10 cellular contexts compared by ENCODE assay signal in the genomic region with DNA sequence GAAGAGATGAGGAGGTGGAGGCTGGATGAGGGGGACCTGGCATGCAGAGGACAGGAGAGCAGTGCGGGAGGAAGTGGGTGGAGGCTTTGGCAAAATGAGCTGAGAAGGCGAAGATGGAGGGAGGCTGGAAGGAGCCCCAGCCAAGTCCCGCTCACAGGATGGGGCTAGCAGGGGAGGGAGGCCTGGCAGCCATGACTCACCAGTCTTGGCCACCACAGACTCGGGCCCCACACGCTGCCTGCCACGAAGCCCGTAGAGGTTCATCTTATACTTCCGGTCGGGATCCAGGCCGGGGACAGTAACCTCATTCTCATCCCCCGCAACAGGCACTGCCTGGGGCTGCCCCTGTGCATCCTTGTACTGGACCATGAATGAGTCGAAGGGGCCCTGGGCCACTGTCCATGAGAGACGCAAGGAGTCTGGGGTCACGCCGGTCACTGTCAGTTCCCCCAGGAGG. TPM values are rescaled to one million over a fixed set of nuclear protein-coding genes. Genes with fewer than 3 reads are reported as not detected.
DNase-seq lines count a peak whose midpoint lies in the region; ATAC-seq and TF ChIP-seq lines count a peak whose summit lies in the region.
"Had no signal": no experiment of that assay in that cellular context is flagged by ENCODE, and none has a peak within 500 bp of the region (broad histone marks: within the 10 kb centered on the region; RNA-seq: fewer than 3 reads in every experiment).

No MANE protein-coding gene starts in this region.

- H3K27me3 Mint-ChIP-seq in stimulated activated naive B cell treated with anti-CD40 and anti-IgM and Interleukin-4, amounts not matched to agents 10 μg/mL and 1 μg/mL and 100 μg/mL, for 72 hours, result peaks cover 59 to 60% of the 10 kb centered on the region in 2 donors

- H3K36me3 Mint-ChIP-seq in stimulated activated naive B cell treated with anti-CD40 and anti-IgM and Interleukin-4, amounts not matched to agents 10 μg/mL and 1 μg/mL and 100 μg/mL, for 72 hours, result no peaks in the 10 kb centered on the region

- no peaks in the 10 kb centered on the region for H3K9me3 Mint-ChIP-seq in stimulated activated naive B cell treated with anti-CD40 and anti-IgM and Interleukin-4, amounts not matched to agents 10 μg/mL and 1 μg/mL and 100 μg/mL, for 72 hours

- H3K36me3 ChIP-seq in adrenal gland (replicated peaks in 1 of 2), result no peaks in the 10 kb centered on the region
- peaks cover 13 to 54% (median 46%) of the 10 kb centered on the region in 3 donors for H3K36me3 ChIP-seq in tibial artery

- no peak for TF ChIP-seq CTCF in adrenal gland (IDR thresholded peaks at IDR 0.05)
- no peak for TF ChIP-seq CTCF in tibial artery (IDR thresholded peaks at IDR 0.05)

- H3K4me3 ChIP-seq in adrenal gland (no peak overlapping the region), tibial artery (no peak overlapping the region)
- H3K4me3 ChIP-seq: skin epidermis had no signal

- H3K27ac ChIP-seq in adrenal gland (peak overlapping the region in 3 of 5 donors; percentile 40 to 87 (median 62)), tibial artery (peak overlapping the region; percentile 67 to 70)

- intact Hi-C loops in adrenal gland (cut with DNase I), result no loop called here
- intact Hi-C loops in tibial artery (cut with DNase I; ENCODE audit: low total_unique reads), result no loop called here

- peaks cover 14 to 48% of the 10 kb centered on the region in 2 donors for H3K4me1 ChIP-seq in adrenal gland (replicated peaks in 1 of 2)
- H3K4me1 ChIP-seq in tibial artery, result peaks cover 0 to 24% (median 12%) of the 10 kb centered on the region in 4 donors

- no peak for TF ChIP-seq POLR2A in adrenal gland (IDR thresholded peaks at IDR 0.05)

- no peak for ATAC-seq in stimulated activated naive B cell treated with anti-CD40 and anti-IgM and Interleukin-4, amounts not matched to agents 10 μg/mL and 1 μg/mL and 100 μg/mL, for 72 hours (replicated peaks)

- H3K9me3 ChIP-seq in adrenal gland (replicated peaks in 1 of 3) (no peaks in the 10 kb centered on the region), tibial artery (no peaks in the 10 kb centered on the region)

- H3K27ac Mint-ChIP-seq in stimulated activated naive B cell treated with anti-CD40 and anti-IgM and Interleukin-4, amounts not matched to agents 10 μg/mL and 1 μg/mL and 100 μg/mL, for 72 hours, result no peak overlapping the region

- peaks cover 11 to 18% of the 10 kb centered on the region in 2 donors for H3K4me1 Mint-ChIP-seq in stimulated activated naive B cell treated with anti-CD40 and anti-IgM and Interleukin-4, amounts not matched to agents 10 μg/mL and 1 μg/mL and 100 μg/mL, for 72 hours

- DNase-seq in HS-5 (ENCODE audit: low read depth) (peak; percentile 66), adrenal gland (peak; percentile 59 to 89 (median 84)), kidney tubule cell (ENCODE audit: low spot score) (peak; percentile 31), tibial artery (peak; percentile 81 to 90), GF-D8 (lab: John Stamatoyannopoulos, UW) (no peak), HuH-7 (ENCODE audit: low spot score) (no peak)
- DNase-seq in stimulated activated naive B cell treated with anti-CD40 and anti-IgM and Interleukin-4, amounts not matched to agents 10 μg/mL and 1 μg/mL and 100 μg/mL, for 72 hours, result no peak
- no peak for DNase-seq in activated T-cell treated with anti-CD3 and anti-CD28 coated beads, Interleukin-2, amount 50 U/mL, for 48 hours
- DNase-seq: Karpas-422 had no signal

- H3K4me3 Mint-ChIP-seq in stimulated activated naive B cell treated with anti-CD40 and anti-IgM and Interleukin-4, amounts not matched to agents 10 μg/mL and 1 μg/mL and 100 μg/mL, for 72 hours, result no peak overlapping the region

- 32 to 39% (median 34%) methylated on average over 9 to 15 of the region's 15 CpGs for whole genome bisulfite sequencing in adrenal gland, 4 donors

- H3K27me3 ChIP-seq in adrenal gland (no peaks in the 10 kb centered on the region), tibial artery (no peaks in the 10 kb centered on the region)

RNA-seq across cellular contexts. Expression of a gene that starts 27.9 kb away (rescaled TPM):
- 100 to 1,000 TPM; 105 to 403 (median 213) TPM for total RNA-seq in adrenal gland
- 100 to 1,000 TPM in 2 of 3 donors, 10 to 100 TPM in 1; 19.6 to 506 (median 248) TPM for polyA plus RNA-seq in adrenal gland

RNA-seq across cellular contexts. Expression of a gene that starts 43.0 kb away (rescaled TPM):
- 1,000 to 10,000 TPM in 7 of 8 donors, 100 to 1,000 TPM in 1; 780 to 6,352 (median 2,523) TPM for total RNA-seq in adrenal gland
- 1,000 to 10,000 TPM in 2 of 3 donors, 100 to 1,000 TPM in 1; 528 to 4,039 (median 2,532) TPM for polyA plus RNA-seq in adrenal gland

RNA-seq across cellular contexts. Expression of a gene that starts 46.9 kb away (rescaled TPM):
- 100 to 1,000 TPM in 2 of 8 donors, 10 to 100 TPM in 6; 22.3 to 109 (median 40.8) TPM for total RNA-seq in adrenal gland
- 100 to 1,000 TPM in 1 of 3 donors, 10 to 100 TPM in 2; 42.3 to 136 (median 67.3) TPM for polyA plus RNA-seq in adrenal gland

RNA-seq across cellular contexts. Expression of a gene that starts 48.9 kb away (rescaled TPM):
- 1 to 10 TPM; 1.6 to 8.0 (median 5.8) TPM for total RNA-seq in adrenal gland
- 1 to 10 TPM; 4.9 to 6.1 (median 6.0) TPM for polyA plus RNA-seq in adrenal gland

Comparison
In these comparisons a context has a peak if more than half of its experiments do, and no peak if none do; other contexts are left out.
1. DNase-seq: peak in HS-5 (single experiment), adrenal gland (7 of 7), kidney tubule cell (single experiment) and tibial artery (2 of 2); none in stimulated activated naive B cell treated with anti-CD40 and anti-IgM and Interleukin-4, amounts not matched to agents 10 μg/mL and 1 μg/mL and 100 μg/mL, for 72 hours (single experiment), GF-D8 (single experiment), HuH-7 (single experiment) and activated T-cell treated with anti-CD3 and anti-CD28 coated beads, Interleukin-2, amount 50 U/mL, for 48 hours (0 of 2).